ENCODE assay signal across 2 cellular contexts in genomic region chrX:48911407-48912182, GRCh38.
TF ChIP-seq lines count a peak whose summit lies in the region.

Gene SLC35A2 (minus strand): TSS chrX:48911646. CDS start chrX:48911636, 10 bp downstream.

TF ChIP-seq in IMR-90, 13 proteins besides CTCF, POLR2A, EP300 and RAD21:
- TF ChIP-seq CHD1 (IDR thresholded peaks at IDR 0.05; ENCODE audit: low read depth, low read length) (no peak), MXI1 (IDR thresholded peaks at IDR 0.05; ENCODE audit: borderline replicate concordance, low read depth, low read length) (peak; percentile 53; the same call in 1 of the 2 replicates)

TF ChIP-seq in endothelial cell of umbilical vein, 7 proteins besides CTCF, POLR2A, EP300 and RAD21:
- TF ChIP-seq EZH2 (IDR thresholded peaks at IDR 0.05; ENCODE audit: borderline replicate concordance, low read depth, low read length, severe bottlenecking) (no peak), JUN (IDR thresholded peaks at IDR 0.05; ENCODE audit: borderline replicate concordance, insufficient read depth, insufficient read length, low read depth) (no peak), FOS (IDR thresholded peaks at IDR 0.05; ENCODE audit: borderline replicate concordance, insufficient read depth, low read length) (no peak), POLR2AphosphoS5 (IDR thresholded peaks at IDR 0.05; ENCODE audit: insufficient read depth, low read depth, low read length) (no peak), MAX (IDR thresholded peaks at IDR 0.05; ENCODE audit: insufficient read depth, insufficient read length) (no peak)
